In genomic region chr20:13231031-13231752, GRCh38 we compare ENCODE assay signal across 8 cellular contexts. TPM values are rescaled to one million over a fixed set of nuclear protein-coding genes. Genes with fewer than 3 reads are reported as not detected.
DNase-seq lines count a peak whose midpoint lies in the region; ATAC-seq and TF ChIP-seq lines count a peak whose summit lies in the region.

No MANE protein-coding gene starts in this region.

- TF ChIP-seq CTCF in foreskin fibroblast (IDR thresholded peaks at IDR 0.05; ENCODE audit: low read depth, low read length) (no peak), glutamatergic neuron (IDR thresholded peaks at IDR 0.05; ENCODE audit: partially characterized antibody, unreplicated experiment) (no peak)

- intact Hi-C loops in activated CD4-positive, alpha-beta memory T cell treated with anti-CD3 and anti-CD28 coated beads for 36 hours (cut with micrococcal nuclease): loop anchor here (1.0 kb wide), 1 partner anchor 19 kb away; no protein-coding TSS in a partner anchor

- no peaks in the 10 kb centered on the region for H3K27me3 Mint-ChIP-seq in activated CD4-positive, alpha-beta memory T cell treated with anti-CD3 and anti-CD28 coated beads for 36 hours
- peaks cover 8% of the 10 kb centered on the region for H3K27me3 Mint-ChIP-seq in glutamatergic neuron (ENCODE audit: unreplicated experiment)

- peak; percentile 10 to 24 for DNase-seq in stimulated activated CD4-positive, alpha-beta T cell treated with anti-CD3 and anti-CD28 coated beads, Interleukin-15, amount 100 ng/mL, for 48 hours (ENCODE audit: low read depth in 2 of 2)
- DNase-seq in stimulated activated CD4-positive, alpha-beta T cell treated with anti-CD3 and anti-CD28 coated beads, Interleukin-12 subunit alpha, Interleukin-12 subunit beta, amount 100 ng/mL, for 4 hours: no peak
- peak; percentile 57 for DNase-seq in activated CD4-positive, alpha-beta memory T cell treated with anti-CD3 and anti-CD28 coated beads for 36 hours
- DNase-seq in foreskin fibroblast: peak; percentile 81 to 91
- no peak for DNase-seq in hippocampal formation (lab: John Stamatoyannopoulos, UW)
- no peak for DNase-seq in glutamatergic neuron

- POLR2A ChIA-PET in activated CD4-positive, alpha-beta memory T cell treated with anti-CD3 and anti-CD28 coated beads for 36 hours (lab: Charles Lee): no interaction called here

- peaks cover 10% of the 10 kb centered on the region for H3K9me3 Mint-ChIP-seq in activated CD4-positive, alpha-beta memory T cell treated with anti-CD3 and anti-CD28 coated beads for 36 hours
- H3K9me3 Mint-ChIP-seq in glutamatergic neuron (ENCODE audit: unreplicated experiment): no peaks in the 10 kb centered on the region

- H3K27ac Mint-ChIP-seq in activated CD4-positive, alpha-beta memory T cell treated with anti-CD3 and anti-CD28 coated beads for 36 hours: peak overlapping the region; percentile 40
- H3K27ac Mint-ChIP-seq in glutamatergic neuron (ENCODE audit: unreplicated experiment): no peak overlapping the region

- no peak overlapping the region for H3K4me3 ChIP-seq in foreskin fibroblast (ENCODE audit: low read depth in 1 of 2, low read length in 2 of 2)

- H3K4me3 Mint-ChIP-seq in activated CD4-positive, alpha-beta memory T cell treated with anti-CD3 and anti-CD28 coated beads for 36 hours: no peak overlapping the region
- no peak overlapping the region for H3K4me3 Mint-ChIP-seq in glutamatergic neuron (ENCODE audit: unreplicated experiment)

- CTCF ChIA-PET in activated CD4-positive, alpha-beta memory T cell treated with anti-CD3 and anti-CD28 coated beads for 36 hours (lab: Charles Lee): no interaction called here

- H3K4me1 Mint-ChIP-seq in activated CD4-positive, alpha-beta memory T cell treated with anti-CD3 and anti-CD28 coated beads for 36 hours (ENCODE audit: low read depth): peaks cover 42% of the 10 kb centered on the region
- peaks cover 5% of the 10 kb centered on the region for H3K4me1 Mint-ChIP-seq in glutamatergic neuron (ENCODE audit: low read depth, unreplicated experiment)

- ATAC-seq in HG02610 (IDR thresholded peaks at IDR 0.05; ENCODE audit: unreplicated experiment) (no peak), GM21526 (IDR thresholded peaks at IDR 0.05; ENCODE audit: low FRiP score, unreplicated experiment) (no peak)

- peaks cover 11% of the 10 kb centered on the region for H3K36me3 Mint-ChIP-seq in activated CD4-positive, alpha-beta memory T cell treated with anti-CD3 and anti-CD28 coated beads for 36 hours
- no peaks in the 10 kb centered on the region for H3K36me3 Mint-ChIP-seq in glutamatergic neuron (ENCODE audit: unreplicated experiment)

RNA-seq across cellular contexts. Expression of gene ISM1, which starts 10.1 kb away (rescaled TPM):
- under 1 TPM; 0.34 to 0.36 TPM for total RNA-seq in activated CD4-positive, alpha-beta memory T cell treated with anti-CD3 and anti-CD28 coated beads for 36 hours
- 0.32 TPM for total RNA-seq in glutamatergic neuron (ENCODE audit: unreplicated experiment)

Comparison
In these comparisons a context has a peak if more than half of its experiments do, and no peak if none do; other contexts are left out.
1. DNase-seq: peak in stimulated activated CD4-positive, alpha-beta T cell treated with anti-CD3 and anti-CD28 coated beads, Interleukin-15, amount 100 ng/mL, for 48 hours (2 of 2), activated CD4-positive, alpha-beta memory T cell treated with anti-CD3 and anti-CD28 coated beads for 36 hours (single experiment) and foreskin fibroblast (2 of 2); none in stimulated activated CD4-positive, alpha-beta T cell treated with anti-CD3 and anti-CD28 coated beads, Interleukin-12 subunit alpha, Interleukin-12 subunit beta, amount 100 ng/mL, for 4 hours (single experiment), hippocampal formation (0 of 2) and glutamatergic neuron (single experiment).